10 cellular contexts compared by ENCODE assay signal in genomic region chr3:53140575-53141467, GRCh38. TPM values are rescaled to one million over a fixed set of nuclear protein-coding genes. Genes with fewer than 3 reads are reported as not detected.
DNase-seq lines count a peak whose midpoint lies in the region; ATAC-seq and TF ChIP-seq lines count a peak whose summit lies in the region.
"Had no signal": no experiment of that assay in that cellular context is flagged by ENCODE, and none has a peak within 500 bp of the region (broad histone marks: within the 10 kb centered on the region; RNA-seq: fewer than 3 reads in every experiment).

No MANE protein-coding gene starts in this region.

- no peaks in the 10 kb centered on the region for H3F3A ChIP-seq in PC-3 (ENCODE audit: low read length, unreplicated experiment)

- CTCF ChIA-PET in PC-3 (lab: Charles Lee), result no interaction called here

- H3K4me3 ChIP-seq in PC-3 (ENCODE audit: low read length) (no peak overlapping the region), fibroblast of the aortic adventitia (ENCODE audit: low read depth, low read length) (no peak overlapping the region)
- H3K4me3 ChIP-seq: ovary had no signal

- no peaks in the 10 kb centered on the region for H3K27me3 ChIP-seq in PC-3 (ENCODE audit: low read length)
- H3K27me3 ChIP-seq: ovary had no signal

- H2AFZ ChIP-seq in PC-3 (ENCODE audit: low read length), result no peak overlapping the region

- no peaks in the 10 kb centered on the region for H4K20me1 ChIP-seq in PC-3 (ENCODE audit: low read length)

- no peak overlapping the region for H3K4me2 ChIP-seq in PC-3 (ENCODE audit: low read length)

- H3K9me3 ChIP-seq in PC-3 (ENCODE audit: low read length), result no peaks in the 10 kb centered on the region
- H3K9me3 ChIP-seq: ovary had no signal

- H3K36me3 Mint-ChIP-seq in activated T-cell treated with anti-CD3 and anti-CD28 coated beads, Interleukin-2, amount 50 U/mL, for 4 hours (ENCODE audit: insufficient read depth), result no peaks in the 10 kb centered on the region
- no peaks in the 10 kb centered on the region for H3K36me3 Mint-ChIP-seq in osteocyte (ENCODE audit: unreplicated experiment)

- no TSS peak for BruUV-seq in PC-3 (replicated peaks; lab: Mats Ljungman, UMichigan)

- DNase-seq in activated T-cell treated with anti-CD3 and anti-CD28 coated beads, Interleukin-2, amount 50 U/mL, for 4 hours, result no peak
- no peak for DNase-seq in activated T-cell treated with anti-CD3 and anti-CD28 coated beads, Interleukin-2, amount 50 U/mL, for 1 hour
- DNase-seq in PC-3 (peak; percentile 57), fibroblast of the aortic adventitia (ENCODE audit: low read depth) (peak; percentile 73), T1000 (lab: John Stamatoyannopoulos, UW) (no peak), osteocyte (ENCODE audit: extremely low spot score, unreplicated experiment) (no peak)
- no peak for DNase-seq in stimulated activated naive CD8-positive, alpha-beta T cell treated with anti-CD3 and anti-CD28 coated beads, Interleukin-15, Interleukin-2, amounts not matched to agents 100 U/mL and 50 U/mL, for 24 hours
- DNase-seq: ovary had no signal

- no peak overlapping the region for H3K9ac ChIP-seq in PC-3 (ENCODE audit: low read length)

- intact Hi-C loops in PC-3 (cut with micrococcal nuclease), result no loop called here

- H3K27ac Mint-ChIP-seq in osteocyte (ENCODE audit: unreplicated experiment), result no peak overlapping the region

- no peaks in the 10 kb centered on the region for H3K9me3 Mint-ChIP-seq in activated T-cell treated with anti-CD3 and anti-CD28 coated beads, Interleukin-2, amount 50 U/mL, for 4 hours
- no peaks in the 10 kb centered on the region for H3K9me3 Mint-ChIP-seq in osteocyte (ENCODE audit: unreplicated experiment)

- H3K36me3 ChIP-seq in PC-3 (ENCODE audit: low read depth, low read length), result no peaks in the 10 kb centered on the region
- H3K36me3 ChIP-seq: ovary had no signal

- H3K4me1 ChIP-seq in PC-3 (ENCODE audit: insufficient read depth, low read length), result peaks cover 18% of the 10 kb centered on the region

- ATAC-seq in activated T-cell treated with anti-CD3 and anti-CD28 coated beads, Interleukin-2, amount 50 U/mL, for 4 hours, result peak; percentile 50 to 63
- peak; percentile 10; the same call in 1 of the 2 replicates for ATAC-seq in PC-3
- ATAC-seq in stimulated activated naive CD8-positive, alpha-beta T cell treated with anti-CD3 and anti-CD28 coated beads, Interleukin-15, Interleukin-2, amounts not matched to agents 100 U/mL and 50 U/mL, for 24 hours, result peak; percentile 58
- no peak for ATAC-seq in GM19324 (IDR thresholded peaks at IDR 0.05; ENCODE audit: low FRiP score, unreplicated experiment)

- POLR2A ChIA-PET in PC-3 (lab: Charles Lee; ENCODE audit: unreplicated experiment), result no interaction called here

- H3K9me2 ChIP-seq in PC-3 (replicated peaks; ENCODE audit: low read length), result no peaks in the 10 kb centered on the region

- no peak overlapping the region for H3K27ac ChIP-seq in PC-3 (ENCODE audit: low read length)
- H3K27ac ChIP-seq: C4-2B, ovary had no signal

- H3K4me3 Mint-ChIP-seq in activated T-cell treated with anti-CD3 and anti-CD28 coated beads, Interleukin-2, amount 50 U/mL, for 4 hours, result no peak overlapping the region
- no peak overlapping the region for H3K4me3 Mint-ChIP-seq in osteocyte (ENCODE audit: unreplicated experiment)

- H3K79me2 ChIP-seq in PC-3 (ENCODE audit: low read length), result no peaks in the 10 kb centered on the region

- H3K4me1 Mint-ChIP-seq in activated T-cell treated with anti-CD3 and anti-CD28 coated beads, Interleukin-2, amount 50 U/mL, for 4 hours (ENCODE audit: low read depth), result no peaks in the 10 kb centered on the region
- peaks cover 8% of the 10 kb centered on the region for H3K4me1 Mint-ChIP-seq in osteocyte (ENCODE audit: unreplicated experiment)

- H3K27me3 Mint-ChIP-seq in activated T-cell treated with anti-CD3 and anti-CD28 coated beads, Interleukin-2, amount 50 U/mL, for 4 hours (ENCODE audit: low read depth), result no peaks in the 10 kb centered on the region
- H3K27me3 Mint-ChIP-seq in osteocyte (ENCODE audit: unreplicated experiment), result no peaks in the 10 kb centered on the region

- TF ChIP-seq CTCF in PC-3 (conservative IDR thresholded peaks at IDR 0.05; ENCODE audit: low read depth, low read length) (no peak), fibroblast of the aortic adventitia (IDR thresholded peaks at IDR 0.05; ENCODE audit: insufficient read depth, low read length) (no peak), osteocyte (IDR thresholded peaks at IDR 0.05) (no peak)

RNA-seq across cellular contexts. Expression of gene RFT1, which starts 10.6 kb away (rescaled TPM):
- total RNA-seq in activated T-cell treated with anti-CD3 and anti-CD28 coated beads, Interleukin-2, amount 50 U/mL, for 4 hours, result 10 to 100 TPM; 43.6 to 45.1 (median 44.3) TPM
- total RNA-seq in PC-3 (2014; rRNA removed), result 21.1 and 24.6 TPM in 2 replicates
- 13.9 and 15.4 TPM in 2 replicates for total RNA-seq in fibroblast of the aortic adventitia (ENCODE audit: low replicate concordance)
- total RNA-seq in osteocyte, result 19.1 and 21.4 TPM in 2 replicates

RNA-seq across cellular contexts. Expression of gene PRKCD, which starts 20.2 kb away (rescaled TPM):
- total RNA-seq in activated T-cell treated with anti-CD3 and anti-CD28 coated beads, Interleukin-2, amount 50 U/mL, for 4 hours, result 10 to 100 TPM; 15.7 to 24.3 (median 19.1) TPM
- total RNA-seq in PC-3 (2014; rRNA removed) (7.8 and 18.7 TPM in 2 replicates), fibroblast of the aortic adventitia (ENCODE audit: low replicate concordance) (1.6 and 2.9 TPM in 2 replicates), osteocyte (14.9 and 17.1 TPM in 2 replicates)

Comparison
In these comparisons a context has a peak if more than half of its experiments do, and no peak if none do; other contexts are left out.
1. DNase-seq: peak in PC-3 (single experiment) and fibroblast of the aortic adventitia (single experiment); none in activated T-cell treated with anti-CD3 and anti-CD28 coated beads, Interleukin-2, amount 50 U/mL, for 4 hours (single experiment), activated T-cell treated with anti-CD3 and anti-CD28 coated beads, Interleukin-2, amount 50 U/mL, for 1 hour (single experiment), stimulated activated naive CD8-positive, alpha-beta T cell treated with anti-CD3 and anti-CD28 coated beads, Interleukin-15, Interleukin-2, amounts not matched to agents 100 U/mL and 50 U/mL, for 24 hours (single experiment), T1000 (single experiment) and osteocyte (single experiment).